ENCODE assay signal across 27 cellular contexts in genomic region chr3:40226636-40227035, GRCh38.
"Had no signal": no experiment of that assay in that cellular context is flagged by ENCODE, and none has a peak within 500 bp of the region (broad histone marks: within the 10 kb centered on the region; RNA-seq: fewer than 3 reads in every experiment).

No MANE protein-coding gene starts in this region.

- ATAC-seq: natural killer cell; psoas muscle; right cardiac atrium; right lobe of liver; stimulated activated effector memory CD8-positive, alpha-beta T cell treated with anti-CD3 and anti-CD28 coated beads, Interleukin-12 subunit alpha, Interleukin-12 subunit beta, amount 100 ng/mL, for 72 hours; stimulated activated naive B cell treated with anti-CD40 and anti-IgM and Interleukin-4, amounts not matched to agents 10 μg/mL and 1 μg/mL and 100 μg/mL, for 72 hours had no signal

- H3K9me3 Mint-ChIP-seq: natural killer cell; nephron; neural progenitor cell; stimulated activated effector memory CD8-positive, alpha-beta T cell treated with anti-CD3 and anti-CD28 coated beads, Interleukin-12 subunit alpha, Interleukin-12 subunit beta, amount 100 ng/mL, for 72 hours; stimulated activated naive B cell treated with anti-CD40 and anti-IgM and Interleukin-4, amounts not matched to agents 10 μg/mL and 1 μg/mL and 100 μg/mL, for 72 hours had no signal

- H3K9me3 ChIP-seq: ovary, psoas muscle, right lobe of liver, sigmoid colon, stomach, thoracic aorta, thyroid gland, tibial nerve, upper lobe of left lung, vagina had no signal

- H3K4me1 Mint-ChIP-seq: natural killer cell; nephron; neural progenitor cell; stimulated activated effector memory CD8-positive, alpha-beta T cell treated with anti-CD3 and anti-CD28 coated beads, Interleukin-12 subunit alpha, Interleukin-12 subunit beta, amount 100 ng/mL, for 72 hours had no signal

- H3K27me3 Mint-ChIP-seq: stimulated activated naive B cell treated with anti-CD40 and anti-IgM and Interleukin-4, amounts not matched to agents 10 μg/mL and 1 μg/mL and 100 μg/mL, for 72 hours had no signal

- H3K4me3 ChIP-seq: neural progenitor cell, ovary, psoas muscle, right lobe of liver, sigmoid colon, stomach, thoracic aorta, thyroid gland, tibial nerve, upper lobe of left lung, vagina had no signal

- H3K27ac ChIP-seq: neural progenitor cell, ovary, parathyroid adenoma, psoas muscle, right lobe of liver, sigmoid colon, stomach, thoracic aorta, thyroid gland, tibial nerve, upper lobe of left lung, vagina had no signal

- H3K36me3 Mint-ChIP-seq: natural killer cell; neural progenitor cell; stimulated activated effector memory CD8-positive, alpha-beta T cell treated with anti-CD3 and anti-CD28 coated beads, Interleukin-12 subunit alpha, Interleukin-12 subunit beta, amount 100 ng/mL, for 72 hours had no signal

- DNase-seq: natural killer cell; occipital lobe; ovary; posterior cingulate gyrus; psoas muscle; right cardiac atrium; right lobe of liver; sigmoid colon; small intestine; stimulated activated CD4-positive, alpha-beta T cell treated with anti-CD3 and anti-CD28 coated beads, Interleukin-15, amount 100 ng/mL, for 24 hours; stimulated activated CD4-positive, alpha-beta T cell treated with anti-CD3 and anti-CD28 coated beads, Interleukin-2, amount 100 ng/mL, for 24 hours; stimulated activated CD4-positive, alpha-beta T cell treated with anti-CD3 and anti-CD28 coated beads, Interleukin-2, amount 100 ng/mL, for 48 hours; stimulated activated CD4-positive, alpha-beta T cell treated with anti-CD3 and anti-CD28 coated beads, Interleukin-4, amount 100 ng/mL, for 24 hours; stimulated activated naive B cell treated with anti-CD40 and anti-IgM and Interleukin-4, amounts not matched to agents 10 μg/mL and 1 μg/mL and 100 μg/mL, for 72 hours; stimulated activated naive CD4-positive, alpha-beta T cell treated with Interleukin-2 at 50 U/mL for 16 hours; stomach; thyroid gland; trophoblast cell; upper lobe of left lung had no signal

- H3K36me3 ChIP-seq: neural progenitor cell, ovary, right lobe of liver, sigmoid colon, thoracic aorta, thyroid gland, upper lobe of left lung, vagina had no signal

- H3K27ac Mint-ChIP-seq: natural killer cell; nephron; neural progenitor cell; progenitor cell of endocrine pancreas; stimulated activated effector memory CD8-positive, alpha-beta T cell treated with anti-CD3 and anti-CD28 coated beads, Interleukin-12 subunit alpha, Interleukin-12 subunit beta, amount 100 ng/mL, for 72 hours; stimulated activated naive B cell treated with anti-CD40 and anti-IgM and Interleukin-4, amounts not matched to agents 10 μg/mL and 1 μg/mL and 100 μg/mL, for 72 hours had no signal

- H3K27me3 ChIP-seq: neural progenitor cell, ovary, right lobe of liver, sigmoid colon, stomach, thyroid gland, tibial nerve, upper lobe of left lung, vagina had no signal

- H3K4me3 Mint-ChIP-seq: natural killer cell; nephron; neural progenitor cell; stimulated activated effector memory CD8-positive, alpha-beta T cell treated with anti-CD3 and anti-CD28 coated beads, Interleukin-12 subunit alpha, Interleukin-12 subunit beta, amount 100 ng/mL, for 72 hours; stimulated activated naive B cell treated with anti-CD40 and anti-IgM and Interleukin-4, amounts not matched to agents 10 μg/mL and 1 μg/mL and 100 μg/mL, for 72 hours had no signal

- H3K4me1 ChIP-seq: neural progenitor cell, parathyroid adenoma, psoas muscle, right lobe of liver, stomach, thyroid gland, tibial nerve, upper lobe of left lung, vagina had no signal
